8 cellular contexts compared by ENCODE assay signal in genomic region chr2:8525582-8526402, GRCh38.
DNase-seq lines count a peak whose midpoint lies in the region; ATAC-seq, FAIRE-seq and TF ChIP-seq lines count a peak whose summit lies in the region.

No MANE protein-coding gene starts in this region.

- FAIRE-seq in islet of Langerhans (lab: Jason Lieb, UNC), result peak; percentile 91

- H3K27ac ChIP-seq in stomach, result peak overlapping the region; percentile 36 to 80 (median 63)

- H3K9me3 ChIP-seq in BE2C (no peaks in the 10 kb centered on the region), stomach (peaks cover 0 to 2% (median 0%) of the 10 kb centered on the region in 4 donors)

- peak; percentile 53 for TF ChIP-seq CTCF in BE2C (IDR thresholded peaks at IDR 0.05; ENCODE audit: low read depth, low read length)
- peak in 1 of 7 experiments; percentile 17 for TF ChIP-seq CTCF in stomach (IDR thresholded peaks at IDR 0.05)

- intact Hi-C loops in stomach (cut with DNase I; ENCODE audit: low total_unique reads), result no loop called here

- peak overlapping the region; percentile 6; the same call in 1 of the 2 replicates for H3K4me3 ChIP-seq in BE2C (ENCODE audit: low read depth, low read length)
- peak overlapping the region in 1 of 4 donors; percentile 8 for H3K4me3 ChIP-seq in stomach

- H3K36me3 ChIP-seq in BE2C (no peaks in the 10 kb centered on the region), stomach (no peaks in the 10 kb centered on the region)

- TF ChIP-seq EP300 in stomach (IDR thresholded peaks at IDR 0.05), result no peak

- ATAC-seq in GM19023 (IDR thresholded peaks at IDR 0.05; ENCODE audit: unreplicated experiment), result peak; percentile 75
- ATAC-seq in HG03095 (IDR thresholded peaks at IDR 0.05; ENCODE audit: unreplicated experiment), result peak; percentile 74

- DNase-seq in BE2C, result peak; percentile 77
- DNase-seq in NCI-H2107 (lab: John Stamatoyannopoulos, UW), result peak; percentile 71
- DNase-seq in anterior cingulate cortex (lab: John Stamatoyannopoulos, UW), result peak in 48 of 58 donors; percentile 13 to 76 (median 46)
- peak; percentile 93 for DNase-seq in stomach
- no peak for DNase-seq in NCI-H1048 (lab: John Stamatoyannopoulos, UW)

- H3K27me3 ChIP-seq in BE2C (no peaks in the 10 kb centered on the region), stomach (no peaks in the 10 kb centered on the region)

- WGBS in stomach, 5 donors, result 14 to 27% (median 21%) methylated on average over 13 to 14 of the region's 14 CpGs

- peaks cover 15% of the 10 kb centered on the region for H3K4me1 ChIP-seq in BE2C
- H3K4me1 ChIP-seq in stomach, result peaks cover 14 to 30% (median 25%) of the 10 kb centered on the region in 4 donors

- TF ChIP-seq POLR2A in stomach (IDR thresholded peaks at IDR 0.05), result no peak
